Comparison of ENCODE assay signal across 24 cellular contexts in genomic region chr3:139317215-139317614, GRCh38.
"Had no signal": no experiment of that assay in that cellular context is flagged by ENCODE, and none has a peak within 500 bp of the region (broad histone marks: within the 10 kb centered on the region; RNA-seq: fewer than 3 reads in every experiment).

No MANE protein-coding gene starts in this region.

- H3K4me1 ChIP-seq: colonic mucosa, foreskin keratinocyte, neural progenitor cell, psoas muscle, spleen, stomach, transverse colon had no signal

- FAIRE-seq: keratinocyte had no signal

- H2AFZ ChIP-seq: neural progenitor cell had no signal

- H3K9me3 ChIP-seq: colonic mucosa, mucosa of descending colon, ovary, psoas muscle, spleen, stomach, thoracic aorta, transverse colon had no signal

- H3K4me2 ChIP-seq: neural progenitor cell had no signal

- H3K36me3 ChIP-seq: colonic mucosa, neural progenitor cell, ovary, spleen, stomach, thoracic aorta, transverse colon had no signal

- H3K27me3 ChIP-seq: colonic mucosa, neural progenitor cell, ovary had no signal

- H3K4me3 ChIP-seq: colonic mucosa, mucosa of descending colon, neural progenitor cell, ovary, psoas muscle, spleen, stomach, thoracic aorta, transverse colon had no signal

- ATAC-seq: left cardiac atrium; left ventricle myocardium superior; naive thymus-derived CD8-positive, alpha-beta T cell; psoas muscle; sciatic nerve had no signal

- H3K9ac ChIP-seq: neural progenitor cell had no signal

- H3K27ac ChIP-seq: colonic mucosa, foreskin keratinocyte, neural progenitor cell, ovary, psoas muscle, spleen, stomach, thoracic aorta, transverse colon had no signal

- DNase-seq: colonic mucosa; dermis blood vessel endothelial cell; erythroblast; immature natural killer cell; left cardiac atrium; left ventricle myocardium superior; mucosa of descending colon; naive thymus-derived CD8-positive, alpha-beta T cell; nucleus accumbens; psoas muscle; spleen; stimulated activated CD4-positive, alpha-beta T cell treated with anti-CD3 and anti-CD28 coated beads, Interleukin-15, amount 100 ng/mL, for 24 hours; stimulated activated CD4-positive, alpha-beta T cell treated with anti-CD3 and anti-CD28 coated beads, Interleukin-2, amount 100 ng/mL, for 24 hours; stimulated activated CD4-positive, alpha-beta T cell treated with anti-CD3 and anti-CD28 coated beads, Interleukin-4, amount 100 ng/mL, for 4 hours; stimulated activated naive CD4-positive, alpha-beta T cell; stomach; substantia nigra; transverse colon had no signal
